ENCODE assay signal across 21 cellular contexts in the genomic region with DNA sequence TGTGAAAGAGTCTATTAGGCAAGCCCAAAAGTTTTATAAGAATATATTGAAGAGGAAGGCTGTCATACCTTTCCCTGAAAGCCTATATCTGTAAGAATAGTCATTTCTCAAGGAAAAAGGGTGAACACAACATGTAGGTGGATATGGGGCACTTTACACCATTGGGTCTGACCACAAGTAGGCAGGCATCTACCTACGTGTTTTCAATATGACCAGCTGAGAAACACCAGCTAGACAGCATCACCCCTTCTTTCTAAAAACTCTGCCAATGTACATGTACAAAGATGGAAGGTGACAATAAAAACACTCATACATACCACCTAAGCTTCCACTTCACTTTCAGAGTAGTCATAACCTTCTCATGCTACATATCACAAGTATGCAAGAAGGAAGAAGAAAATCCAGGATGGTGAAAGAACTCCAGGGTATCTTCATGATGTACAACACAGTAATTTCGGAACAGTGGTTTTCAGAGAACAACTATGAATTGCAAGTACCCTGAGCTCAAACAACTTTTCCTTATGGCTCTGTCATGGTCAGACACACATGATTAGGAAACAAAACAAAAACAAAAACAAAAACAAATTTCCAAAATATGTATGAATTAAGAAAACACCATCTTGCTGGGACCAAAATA.
A peak's percentile ranks its signal among the peaks of the same experiment; 100 is the strongest.
DNase-seq lines count a peak whose midpoint lies in the region; ATAC-seq and TF ChIP-seq lines count a peak whose summit lies in the region.
"Had no signal": no experiment of that assay in that cellular context is flagged by ENCODE, and none has a peak within 500 bp of the region (broad histone marks: within the 10 kb centered on the region; RNA-seq: fewer than 3 reads in every experiment).

No MANE protein-coding gene starts in this region.

- H4K8ac ChIP-seq in mesenchymal stem cell (ENCODE audit: low read length) (no peak overlapping the region), neuronal stem cell (ENCODE audit: low read depth, low read length) (no peak overlapping the region)

- no peaks in the 10 kb centered on the region for H3K79me2 ChIP-seq in HCT116 (ENCODE audit: insufficient read depth, low read length)

- DNase-seq in Calu3 (no peak), HCT116 (ENCODE audit: low read depth, low spot score) (no peak), mesenchymal stem cell (peak; percentile 41), neuronal stem cell (ENCODE audit: low spot score) (no peak)
- DNase-seq in activated CD4-positive, alpha-beta T cell treated with anti-CD3 and anti-CD28 coated beads, Interleukin-2, amount 10 ng/mL, durations not matched to agents 7 days and 5 days, result no peak
- DNase-seq in stimulated activated naive CD8-positive, alpha-beta T cell treated with anti-CD3 and anti-CD28 coated beads, Interleukin-15, amount 100 ng/mL, for 72 hours, result no peak
- DNase-seq: activated CD4-positive, alpha-beta T cell treated with anti-CD3 and anti-CD28 coated beads for 48 hours; activated CD8-positive, alpha-beta memory T cell treated with anti-CD3 and anti-CD28 coated beads, Interleukin-2, amount 10 ng/mL, durations not matched to agents 7 days and 5 days; activated naive CD8-positive, alpha-beta T cell treated with anti-CD3 and anti-CD28 coated beads for 36 hours; colonic mucosa; mucosa of descending colon; NCI-H187 treated with DMSO at 0.1 percent for 48 hours; NCI-H82; OCI-M1; SHP77 treated with DMSO at 0.1 percent for 48 hours; stimulated activated CD4-positive, alpha-beta T cell treated with anti-CD3 and anti-CD28 coated beads, Interleukin-4, amount 100 ng/mL, for 1 hour had no signal

- H3K4me2 ChIP-seq in HCT116 (ENCODE audit: low read length), result no peak overlapping the region
- no peak overlapping the region for H3K4me2 ChIP-seq in mesenchymal stem cell (ENCODE audit: low read length, poor library complexity, severe bottlenecking)
- no peak overlapping the region for H3K4me2 ChIP-seq in neuronal stem cell (ENCODE audit: insufficient read depth, low read length, poor library complexity, severe bottlenecking)
- H3K4me2 ChIP-seq: BLaER1 had no signal

- 97% methylated on average over 2 of the region's 2 CpGs for WGBS in mesenchymal stem cell
- WGBS in neuronal stem cell (ENCODE audit: extremely low coverage in 2 of 2, insufficient read length in 2 of 2, insufficient replicate concordance in 1 of 2), 2 donors, result no CpG with 5 or more reads among the region's 2 CpGs

- no peaks in the 10 kb centered on the region for H4K20me1 ChIP-seq in HCT116 (ENCODE audit: insufficient read depth)
- H4K20me1 ChIP-seq: BLaER1 had no signal

- H3K27ac ChIP-seq in HCT116 (ENCODE audit: low read depth, low read length) (no peak overlapping the region), mesenchymal stem cell (ENCODE audit: low read length, poor library complexity, severe bottlenecking) (no peak overlapping the region), neuronal stem cell (replicated peaks; ENCODE audit: low read length) (no peak overlapping the region)
- H3K27ac ChIP-seq: BLaER1, colonic mucosa had no signal

- H4K91ac ChIP-seq in mesenchymal stem cell (ENCODE audit: low read length), result no peak overlapping the region
- no peak overlapping the region for H4K91ac ChIP-seq in neuronal stem cell (ENCODE audit: low read depth, low read length, poor library complexity)

- H3K79me1 ChIP-seq in mesenchymal stem cell (replicated peaks; ENCODE audit: low read length, poor library complexity, severe bottlenecking) (no peaks in the 10 kb centered on the region), neuronal stem cell (ENCODE audit: low read depth, low read length) (no peaks in the 10 kb centered on the region)

- H2AK5ac ChIP-seq in mesenchymal stem cell (ENCODE audit: low read length, severe bottlenecking), result no peak overlapping the region
- H2AK5ac ChIP-seq in neuronal stem cell (ENCODE audit: low read depth, low read length), result no peak overlapping the region

- H3K4me1 Mint-ChIP-seq in Calu3 (ENCODE audit: low read depth, unreplicated experiment), result peaks cover 67% of the 10 kb centered on the region
- H3K4me1 Mint-ChIP-seq in activated T-helper 17 cell treated with anti-CD3 and anti-CD28 coated beads, Interleukin-2, amount 50 U/mL, for 72 hours, result no peaks in the 10 kb centered on the region
- no peaks in the 10 kb centered on the region for H3K4me1 Mint-ChIP-seq in activated CD4-positive, alpha-beta T cell treated with anti-CD3 and anti-CD28 coated beads, Interleukin-2, amount 10 ng/mL, durations not matched to agents 7 days and 5 days
- no peaks in the 10 kb centered on the region for H3K4me1 Mint-ChIP-seq in stimulated activated naive CD8-positive, alpha-beta T cell treated with anti-CD3 and anti-CD28 coated beads, Interleukin-15, amount 100 ng/mL, for 72 hours
- H3K4me1 Mint-ChIP-seq: activated CD8-positive, alpha-beta memory T cell treated with anti-CD3 and anti-CD28 coated beads, Interleukin-2, amount 10 ng/mL, durations not matched to agents 7 days and 5 days; activated naive CD8-positive, alpha-beta T cell treated with anti-CD3 and anti-CD28 coated beads for 36 hours had no signal

- CTCF ChIA-PET in Calu3 (lab: Charles Lee), result no interaction called here
- CTCF ChIA-PET in HCT116 (lab: Charles Lee), result no interaction called here
- CTCF ChIA-PET in activated CD4-positive, alpha-beta T cell treated with anti-CD3 and anti-CD28 coated beads, Interleukin-2, amount 10 ng/mL, durations not matched to agents 7 days and 5 days (lab: Charles Lee), result no interaction called here

- no peak overlapping the region for H3K4me3 Mint-ChIP-seq in Calu3 (ENCODE audit: low read depth, unreplicated experiment)
- no peak overlapping the region for H3K4me3 Mint-ChIP-seq in activated T-helper 17 cell treated with anti-CD3 and anti-CD28 coated beads, Interleukin-2, amount 50 U/mL, for 72 hours
- H3K4me3 Mint-ChIP-seq in activated CD4-positive, alpha-beta T cell treated with anti-CD3 and anti-CD28 coated beads, Interleukin-2, amount 10 ng/mL, durations not matched to agents 7 days and 5 days, result no peak overlapping the region
- no peak overlapping the region for H3K4me3 Mint-ChIP-seq in stimulated activated naive CD8-positive, alpha-beta T cell treated with anti-CD3 and anti-CD28 coated beads, Interleukin-15, amount 100 ng/mL, for 72 hours
- H3K4me3 Mint-ChIP-seq: activated CD8-positive, alpha-beta memory T cell treated with anti-CD3 and anti-CD28 coated beads, Interleukin-2, amount 10 ng/mL, durations not matched to agents 7 days and 5 days; activated naive CD8-positive, alpha-beta T cell treated with anti-CD3 and anti-CD28 coated beads for 36 hours; activated T-helper 1 cell treated with anti-CD3 and anti-CD28 coated beads, Interleukin-12 subunit alpha, Interleukin-12 subunit beta, Interleukin-2, Interleukin-4 antibody, amounts not matched to agents 30 ng/mL and 10 ng/mL and 1 ng/mL, durations not matched to agents 14 hours and 24 hours and 36 hours had no signal

- H2BK120ac ChIP-seq in mesenchymal stem cell (ENCODE audit: low read depth, low read length), result no peak overlapping the region
- no peak overlapping the region for H2BK120ac ChIP-seq in neuronal stem cell (ENCODE audit: low read depth, low read length)

- H3K4ac ChIP-seq in mesenchymal stem cell (ENCODE audit: low read depth in 1 of 2, low read length in 2 of 2) (peak overlapping the region in 1 of 2 experiments; percentile 67), neuronal stem cell (ENCODE audit: low read length) (no peak overlapping the region)

- ATAC-seq in HCT116 (no peak), HG03460 (IDR thresholded peaks at IDR 0.05; ENCODE audit: unreplicated experiment) (no peak)
- ATAC-seq in activated T-helper 17 cell treated with anti-CD3 and anti-CD28 coated beads, Interleukin-2, amount 50 U/mL, for 72 hours (replicated peaks), result peak; percentile 18
- ATAC-seq in stimulated activated naive CD8-positive, alpha-beta T cell treated with anti-CD3 and anti-CD28 coated beads, Interleukin-15, amount 100 ng/mL, for 72 hours, result no peak
- ATAC-seq: activated CD8-positive, alpha-beta memory T cell treated with anti-CD3 and anti-CD28 coated beads, Interleukin-2, amount 10 ng/mL, durations not matched to agents 7 days and 5 days; K562; mucosa of descending colon had no signal

- no peak for TF ChIP-seq CTCF in Calu3 (IDR thresholded peaks at IDR 0.05; ENCODE audit: unreplicated experiment)
- TF ChIP-seq CTCF in HCT116 (IDR thresholded peaks at IDR 0.05 in 2 of 3, conservative IDR thresholded peaks at IDR 0.05 in 1 of 3; ENCODE audit: borderline replicate concordance in 1 of 3, insufficient read depth in 1 of 3, low read depth in 2 of 3, low read length in 2 of 3), result no peak

- H3K23ac ChIP-seq in mesenchymal stem cell (ENCODE audit: low read length in 2 of 2) (no peak overlapping the region), neuronal stem cell (ENCODE audit: low read depth, low read length, poor library complexity) (no peak overlapping the region)

- H2BK5ac ChIP-seq in mesenchymal stem cell (ENCODE audit: low read depth, low read length, poor library complexity, severe bottlenecking), result no peak overlapping the region
- H2BK5ac ChIP-seq in neuronal stem cell (ENCODE audit: low read length), result no peak overlapping the region

- no peaks in the 10 kb centered on the region for H3K9me3 Mint-ChIP-seq in Calu3 (ENCODE audit: low read depth, unreplicated experiment)
- peaks cover 10% of the 10 kb centered on the region for H3K9me3 Mint-ChIP-seq in activated T-helper 17 cell treated with anti-CD3 and anti-CD28 coated beads, Interleukin-2, amount 50 U/mL, for 72 hours
- no peaks in the 10 kb centered on the region for H3K9me3 Mint-ChIP-seq in activated CD4-positive, alpha-beta T cell treated with anti-CD3 and anti-CD28 coated beads, Interleukin-2, amount 10 ng/mL, durations not matched to agents 7 days and 5 days
- peaks cover 5 to 25% of the 10 kb centered on the region in 2 donors for H3K9me3 Mint-ChIP-seq in stimulated activated naive CD8-positive, alpha-beta T cell treated with anti-CD3 and anti-CD28 coated beads, Interleukin-15, amount 100 ng/mL, for 72 hours
- H3K9me3 Mint-ChIP-seq: activated naive CD8-positive, alpha-beta T cell treated with anti-CD3 and anti-CD28 coated beads for 36 hours; activated T-helper 1 cell treated with anti-CD3 and anti-CD28 coated beads, Interleukin-12 subunit alpha, Interleukin-12 subunit beta, Interleukin-2, Interleukin-4 antibody, amounts not matched to agents 30 ng/mL and 10 ng/mL and 1 ng/mL, durations not matched to agents 14 hours and 24 hours and 36 hours had no signal

- H3K9ac ChIP-seq in HCT116 (ENCODE audit: low read length), result no peak overlapping the region
- no peak overlapping the region for H3K9ac ChIP-seq in mesenchymal stem cell (ENCODE audit: low read length)
- H3K9ac ChIP-seq in neuronal stem cell (ENCODE audit: low read depth, low read length, poor library complexity), result no peak overlapping the region
- H3K9ac ChIP-seq: BLaER1 had no signal

- no TSS peak for BruUV-seq in Calu3 (replicated peaks; lab: Mats Ljungman, UMichigan)
- no TSS peak for BruUV-seq in HCT116 (replicated peaks; lab: Mats Ljungman, UMichigan)

- intact Hi-C loops in Calu3 (cut with micrococcal nuclease; ENCODE audit: unreplicated experiment), result loop anchor here (2.0 kb wide), 1 partner anchor 19 kb away; no protein-coding TSS in a partner anchor
- intact Hi-C loops in HCT116 (cut with micrococcal nuclease), result no loop called here

- TF ChIP-seq POLR2A in HCT116 (IDR thresholded peaks at IDR 0.05; ENCODE audit: borderline replicate concordance, extremely low read depth, insufficient read depth, insufficient read length), result no peak

- no peak overlapping the region for H3K14ac ChIP-seq in mesenchymal stem cell (ENCODE audit: low read length in 2 of 2)
- H3K14ac ChIP-seq in neuronal stem cell (ENCODE audit: low read length), result no peak overlapping the region

- no peak for TF ChIP-seq RAD21 in HCT116 (IDR thresholded peaks at IDR 0.05; ENCODE audit: low read depth)

- H3K27me3 Mint-ChIP-seq in Calu3 (ENCODE audit: unreplicated experiment), result no peaks in the 10 kb centered on the region
- H3K27me3 Mint-ChIP-seq in activated T-helper 17 cell treated with anti-CD3 and anti-CD28 coated beads, Interleukin-2, amount 50 U/mL, for 72 hours, result no peaks in the 10 kb centered on the region
- no peaks in the 10 kb centered on the region for H3K27me3 Mint-ChIP-seq in activated CD4-positive, alpha-beta T cell treated with anti-CD3 and anti-CD28 coated beads, Interleukin-2, amount 10 ng/mL, durations not matched to agents 7 days and 5 days
- no peaks in the 10 kb centered on the region for H3K27me3 Mint-ChIP-seq in stimulated activated naive CD8-positive, alpha-beta T cell treated with anti-CD3 and anti-CD28 coated beads, Interleukin-15, amount 100 ng/mL, for 72 hours
- H3K27me3 Mint-ChIP-seq: activated CD8-positive, alpha-beta memory T cell treated with anti-CD3 and anti-CD28 coated beads, Interleukin-2, amount 10 ng/mL, durations not matched to agents 7 days and 5 days; activated naive CD8-positive, alpha-beta T cell treated with anti-CD3 and anti-CD28 coated beads for 36 hours had no signal

- H2AFZ ChIP-seq in HCT116 (ENCODE audit: low read depth, low read length, poor library complexity, severe bottlenecking), result peak overlapping the region; percentile 41
- no peak overlapping the region for H2AFZ ChIP-seq in mesenchymal stem cell (ENCODE audit: low read depth, low read length)
- H2AFZ ChIP-seq in neuronal stem cell (ENCODE audit: low read length), result no peak overlapping the region

- H3K9me3 ChIP-seq in HCT116 (ENCODE audit: control insufficient read depth in 1 of 2, insufficient read depth in 1 of 2, low read depth in 1 of 2, low read length in 2 of 2) (no peaks in the 10 kb centered on the region; a peak in 1 of 4 replicates), mesenchymal stem cell (ENCODE audit: control insufficient read depth, low read length) (no peaks in the 10 kb centered on the region), neuronal stem cell (replicated peaks in 1 of 2; ENCODE audit: control insufficient read depth in 2 of 2, insufficient read depth in 1 of 2, low read depth in 1 of 2, low read length in 2 of 2) (no peaks in the 10 kb centered on the region)
- H3K9me3 ChIP-seq: BLaER1, colonic mucosa, mucosa of descending colon had no signal

- H3K36me3 ChIP-seq in HCT116 (ENCODE audit: control insufficient read depth in 1 of 2, insufficient read depth in 2 of 2, low read length in 2 of 2), result no peaks in the 10 kb centered on the region
- H3K36me3 ChIP-seq in mesenchymal stem cell (ENCODE audit: control insufficient read depth in 1 of 2, insufficient read depth in 2 of 2, low read depth in 1 of 2, low read length in 2 of 2), result no peaks in the 10 kb centered on the region
- no peaks in the 10 kb centered on the region for H3K36me3 ChIP-seq in neuronal stem cell (replicated peaks in 1 of 2; ENCODE audit: control insufficient read depth in 2 of 2, insufficient read depth in 2 of 2, low read length in 2 of 2)
- H3K36me3 ChIP-seq: BLaER1, colonic mucosa had no signal

- H3K18ac ChIP-seq in mesenchymal stem cell (ENCODE audit: low read depth in 1 of 2, low read length in 2 of 2) (peak overlapping the region in 1 of 2 experiments; percentile 64), neuronal stem cell (ENCODE audit: low read length) (no peak overlapping the region)

- no peaks in the 10 kb centered on the region for H3K36me3 Mint-ChIP-seq in Calu3 (ENCODE audit: insufficient read depth, unreplicated experiment)
- H3K36me3 Mint-ChIP-seq in activated T-helper 17 cell treated with anti-CD3 and anti-CD28 coated beads, Interleukin-2, amount 50 U/mL, for 72 hours (ENCODE audit: low read depth), result no peaks in the 10 kb centered on the region
- H3K36me3 Mint-ChIP-seq in activated CD4-positive, alpha-beta T cell treated with anti-CD3 and anti-CD28 coated beads, Interleukin-2, amount 10 ng/mL, durations not matched to agents 7 days and 5 days (ENCODE audit: low read depth), result no peaks in the 10 kb centered on the region
- H3K36me3 Mint-ChIP-seq: activated CD8-positive, alpha-beta memory T cell treated with anti-CD3 and anti-CD28 coated beads, Interleukin-2, amount 10 ng/mL, durations not matched to agents 7 days and 5 days; activated naive CD8-positive, alpha-beta T cell treated with anti-CD3 and anti-CD28 coated beads for 36 hours had no signal

- H3K4me1 ChIP-seq in HCT116 (ENCODE audit: control insufficient read depth in 1 of 2, insufficient read depth in 2 of 2, low read length in 2 of 2) (peaks cover 0 to 21% of the 10 kb centered on the region in 2 experiments; a peak in 2 of 4 replicates), mesenchymal stem cell (ENCODE audit: control insufficient read depth, insufficient read depth, low read depth, low read length) (peaks cover 2% of the 10 kb centered on the region), neuronal stem cell (ENCODE audit: control insufficient read depth in 2 of 2, insufficient read depth in 1 of 2, low read depth in 1 of 2, low read length in 2 of 2) (peaks cover 0 to 4% of the 10 kb centered on the region in 2 donors)
- H3K4me1 ChIP-seq: colonic mucosa had no signal

- RAD21 ChIA-PET in HCT116 (lab: Charles Lee; ENCODE audit: low non-redundant PET in 1 of 2, low total read pairs in 2 of 2, uncharacterized antibody in 2 of 2, unreplicated experiment in 2 of 2), result no interaction called here

- H3K27ac Mint-ChIP-seq in Calu3 (ENCODE audit: unreplicated experiment), result peak overlapping the region; percentile 83
- H3K27ac Mint-ChIP-seq in activated T-helper 17 cell treated with anti-CD3 and anti-CD28 coated beads, Interleukin-2, amount 50 U/mL, for 72 hours, result no peak overlapping the region
- no peak overlapping the region for H3K27ac Mint-ChIP-seq in activated CD4-positive, alpha-beta T cell treated with anti-CD3 and anti-CD28 coated beads, Interleukin-2, amount 10 ng/mL, durations not matched to agents 7 days and 5 days
- H3K27ac Mint-ChIP-seq in stimulated activated naive CD8-positive, alpha-beta T cell treated with anti-CD3 and anti-CD28 coated beads, Interleukin-15, amount 100 ng/mL, for 72 hours, result no peak overlapping the region
- H3K27ac Mint-ChIP-seq: activated CD8-positive, alpha-beta memory T cell treated with anti-CD3 and anti-CD28 coated beads, Interleukin-2, amount 10 ng/mL, durations not matched to agents 7 days and 5 days; activated naive CD8-positive, alpha-beta T cell treated with anti-CD3 and anti-CD28 coated beads for 36 hours; activated T-helper 1 cell treated with anti-CD3 and anti-CD28 coated beads, Interleukin-12 subunit alpha, Interleukin-12 subunit beta, Interleukin-2, Interleukin-4 antibody, amounts not matched to agents 30 ng/mL and 10 ng/mL and 1 ng/mL, durations not matched to agents 14 hours and 24 hours and 36 hours had no signal

- H3K4me3 ChIP-seq in HCT116 (replicated peaks in 1 of 2; ENCODE audit: low read depth in 1 of 2, low read length in 2 of 2) (no peak overlapping the region), mesenchymal stem cell (ENCODE audit: insufficient read depth in 1 of 2, low read depth in 1 of 2, low read length in 2 of 2) (no peak overlapping the region), neuronal stem cell (ENCODE audit: low read length in 2 of 2) (no peak overlapping the region)
- H3K4me3 ChIP-seq: BLaER1, colonic mucosa, K562, mucosa of descending colon had no signal

- H2BK15ac ChIP-seq in mesenchymal stem cell (ENCODE audit: low read depth, poor library complexity, severe bottlenecking) (no peak overlapping the region), neuronal stem cell (ENCODE audit: low read length) (no peak overlapping the region)

- POLR2A ChIA-PET in HCT116 (lab: Charles Lee), result no interaction called here
- POLR2A ChIA-PET in activated CD4-positive, alpha-beta T cell treated with anti-CD3 and anti-CD28 coated beads, Interleukin-2, amount 10 ng/mL, durations not matched to agents 7 days and 5 days (lab: Charles Lee), result no interaction called here

- H2BK12ac ChIP-seq in mesenchymal stem cell (ENCODE audit: low read length in 2 of 2) (peak overlapping the region in 1 of 2 experiments; percentile 83), neuronal stem cell (ENCODE audit: low read length) (no peak overlapping the region)

- no peaks in the 10 kb centered on the region for H3K9me2 ChIP-seq in HCT116 (ENCODE audit: insufficient read depth)

- H3K27me3 ChIP-seq in HCT116 (ENCODE audit: insufficient read depth, low read length), result no peaks in the 10 kb centered on the region
- H3K27me3 ChIP-seq in mesenchymal stem cell (ENCODE audit: control insufficient read depth in 1 of 2, insufficient read depth in 1 of 2, low read length in 2 of 2), result no peaks in the 10 kb centered on the region
- no peaks in the 10 kb centered on the region for H3K27me3 ChIP-seq in neuronal stem cell (ENCODE audit: control insufficient read depth in 3 of 3, insufficient read depth in 3 of 3, low read depth in 1 of 3, low read length in 3 of 3)
- H3K27me3 ChIP-seq: BLaER1, colonic mucosa had no signal
